ENCODE assay signal across 8 cellular contexts in genomic region chr11:46674463-46675287, GRCh38. TPM values are rescaled to one million over a fixed set of nuclear protein-coding genes. Genes with fewer than 3 reads are reported as not detected.
DNase-seq lines count a peak whose midpoint lies in the region; ATAC-seq and TF ChIP-seq lines count a peak whose summit lies in the region.

No MANE protein-coding gene starts in this region.

- H3K9me3 Mint-ChIP-seq in Caco-2 (ENCODE audit: unreplicated experiment), result no peaks in the 10 kb centered on the region
- H3K9me3 Mint-ChIP-seq in naive thymus-derived CD4-positive, alpha-beta T cell, result no peaks in the 10 kb centered on the region

- no peaks in the 10 kb centered on the region for H3K27me3 Mint-ChIP-seq in Caco-2 (ENCODE audit: insufficient read depth, unreplicated experiment)
- no peaks in the 10 kb centered on the region for H3K27me3 Mint-ChIP-seq in naive thymus-derived CD4-positive, alpha-beta T cell

- peak overlapping the region; percentile 68 for H3K27ac Mint-ChIP-seq in Caco-2 (ENCODE audit: unreplicated experiment)
- H3K27ac Mint-ChIP-seq in naive thymus-derived CD4-positive, alpha-beta T cell, result peak overlapping the region; percentile 85 to 96 (median 91)

- no peak for ATAC-seq in naive thymus-derived CD4-positive, alpha-beta T cell
- ATAC-seq in HG02759 (IDR thresholded peaks at IDR 0.05; ENCODE audit: unreplicated experiment), result no peak
- ATAC-seq in GM18861 (IDR thresholded peaks at IDR 0.05; ENCODE audit: unreplicated experiment), result no peak

- peaks cover 22% of the 10 kb centered on the region for H3K4me1 ChIP-seq in Caco-2
- H3K4me1 ChIP-seq in effector memory CD4-positive, alpha-beta T cell (ENCODE audit: control insufficient read depth, insufficient read depth, low read length, poor library complexity, severe bottlenecking), result peaks cover 73% of the 10 kb centered on the region
- peaks cover 55 to 76% of the 10 kb centered on the region in 2 donors for H3K4me1 ChIP-seq in naive thymus-derived CD4-positive, alpha-beta T cell (ENCODE audit: control insufficient read depth in 2 of 2, insufficient read depth in 2 of 2, low read length in 2 of 2)

- H3K4me3 Mint-ChIP-seq in Caco-2 (ENCODE audit: unreplicated experiment), result no peak overlapping the region
- H3K4me3 Mint-ChIP-seq in naive thymus-derived CD4-positive, alpha-beta T cell, result peak overlapping the region; percentile 40 to 82 (median 70)

- H3K9me3 ChIP-seq in Caco-2, result no peaks in the 10 kb centered on the region
- H3K9me3 ChIP-seq in effector memory CD4-positive, alpha-beta T cell (ENCODE audit: control insufficient read depth, low read length), result no peaks in the 10 kb centered on the region
- no peaks in the 10 kb centered on the region for H3K9me3 ChIP-seq in naive thymus-derived CD4-positive, alpha-beta T cell (ENCODE audit: control insufficient read depth in 2 of 3, low read length in 3 of 3)

- H3K4me1 Mint-ChIP-seq in Caco-2 (ENCODE audit: low read depth, unreplicated experiment), result peaks cover 12% of the 10 kb centered on the region
- peaks cover 49 to 83% (median 75%) of the 10 kb centered on the region in 7 donors for H3K4me1 Mint-ChIP-seq in naive thymus-derived CD4-positive, alpha-beta T cell

- H3K27me3 ChIP-seq in Caco-2 (replicated peaks; ENCODE audit: control insufficient read depth, insufficient read depth, low read length), result no peaks in the 10 kb centered on the region
- H3K27me3 ChIP-seq in effector memory CD4-positive, alpha-beta T cell (replicated peaks; ENCODE audit: control insufficient read depth, insufficient read depth, low read length, poor library complexity, severe bottlenecking), result no peaks in the 10 kb centered on the region
- no peaks in the 10 kb centered on the region for H3K27me3 ChIP-seq in naive thymus-derived CD4-positive, alpha-beta T cell (ENCODE audit: control insufficient read depth in 2 of 2, insufficient read depth in 2 of 2, low read length in 2 of 2)

- no peak overlapping the region for H3K4me3 ChIP-seq in Caco-2 (ENCODE audit: low read depth, low read length)
- no peak overlapping the region for H3K4me3 ChIP-seq in effector memory CD4-positive, alpha-beta T cell (ENCODE audit: insufficient read depth, low read depth, low read length, poor library complexity, severe bottlenecking)
- no peak overlapping the region for H3K4me3 ChIP-seq in naive thymus-derived CD4-positive, alpha-beta T cell (ENCODE audit: low read length)

- POLR2A ChIA-PET in Caco-2 (lab: Charles Lee), result interaction anchor here (0.5 to 2.2 kb wide), 4 partner anchors 17 to 63 kb away, joined by 3 to 13 read pairs (median 4); partner anchors contain the start of genes ARHGAP1 and ZNF408
- POLR2A ChIA-PET in naive thymus-derived CD4-positive, alpha-beta T cell (lab: Charles Lee), result interaction anchor here (0.5 to 10.8 kb wide), 7 partner anchors 9 to 447 kb away, joined by 3 to 135 read pairs (median 5); partner anchors contain the start of genes AMBRA1, ARHGAP1 and ZNF408

- H3K36me3 Mint-ChIP-seq in Caco-2 (ENCODE audit: insufficient read depth, unreplicated experiment), result peaks cover 50% of the 10 kb centered on the region
- peaks cover 10 to 39% (median 28%) of the 10 kb centered on the region in 5 donors for H3K36me3 Mint-ChIP-seq in naive thymus-derived CD4-positive, alpha-beta T cell

- no peak for TF ChIP-seq CTCF in Caco-2 (IDR thresholded peaks at IDR 0.05; ENCODE audit: insufficient read depth in 1 of 2, low read depth in 1 of 2, low read length in 1 of 2, severe bottlenecking in 1 of 2, unreplicated experiment in 1 of 2)

- peaks cover 2% of the 10 kb centered on the region for H3K36me3 ChIP-seq in Caco-2 (ENCODE audit: control insufficient read depth, insufficient read depth, low read length)
- H3K36me3 ChIP-seq in effector memory CD4-positive, alpha-beta T cell (ENCODE audit: control insufficient read depth, insufficient read depth, low read length), result peaks cover 41% of the 10 kb centered on the region
- peaks cover 2 to 36% (median 13%) of the 10 kb centered on the region in 3 experiments for H3K36me3 ChIP-seq in naive thymus-derived CD4-positive, alpha-beta T cell (ENCODE audit: control insufficient read depth in 2 of 3, insufficient read depth in 3 of 3, low read length in 3 of 3)

- BruUV-seq in Caco-2 (replicated peaks; lab: Mats Ljungman, UMichigan), result no TSS peak

- intact Hi-C loops in Caco-2 (cut with micrococcal nuclease; ENCODE audit: unreplicated experiment), result no loop called here
- intact Hi-C loops in naive thymus-derived CD4-positive, alpha-beta T cell (cut with micrococcal nuclease), result loop anchor here (1.0 to 10.0 kb wide), 3 partner anchors 26 to 290 kb away; partner anchors contain the start of genes ARHGAP1 (in 1 of the 2) and MDK (in 1 of the 2)

- CTCF ChIA-PET in Caco-2 (lab: Charles Lee), result interaction anchor here (1.2 to 1.5 kb wide), 2 partner anchors 75 to 185 kb away, joined by 3 to 4 read pairs; no protein-coding TSS in a partner anchor
- CTCF ChIA-PET in naive thymus-derived CD4-positive, alpha-beta T cell (lab: Charles Lee), result interaction anchor here (0.7 to 2.6 kb wide), 3 partner anchors 11 to 62 kb away, joined by 3 to 10 read pairs (median 4); partner anchors contain the start of genes ARHGAP1 and ZNF408

- DNase-seq in Caco-2 (peak; percentile 79 to 81), RPMI8226 (peak; percentile 55), NCI-H345 (lab: John Stamatoyannopoulos, UW) (no peak), occipital lobe (lab: John Stamatoyannopoulos, UW) (no peak)
- DNase-seq in effector memory CD4-positive, alpha-beta T cell, result no peak
- DNase-seq in naive thymus-derived CD4-positive, alpha-beta T cell, result peak in 7 of 9 donors; percentile 27 to 50 (median 40)

- H3K27ac ChIP-seq in effector memory CD4-positive, alpha-beta T cell (ENCODE audit: insufficient read depth, low read length, poor library complexity, severe bottlenecking), result peak overlapping the region; percentile 40
- peak overlapping the region; percentile 63 for H3K27ac ChIP-seq in naive thymus-derived CD4-positive, alpha-beta T cell (ENCODE audit: low read depth, low read length)

RNA-seq across cellular contexts. Expression of gene ARHGAP1, which starts 25.7 kb away (rescaled TPM):
- 67.1 and 73.0 TPM in 2 replicates for total RNA-seq in Caco-2 (2022)
- 10 to 100 TPM; 44.6 to 82.5 (median 64.6) TPM for total RNA-seq in naive thymus-derived CD4-positive, alpha-beta T cell
- 10 to 100 TPM; 44.2 to 69.9 TPM for polyA plus RNA-seq in naive thymus-derived CD4-positive, alpha-beta T cell
- 17.6 TPM for total RNA-seq in occipital lobe

RNA-seq across cellular contexts. Expression of gene ZNF408, which starts 26.2 kb away (rescaled TPM):
- total RNA-seq in Caco-2 (2022) (17.6 and 23.3 TPM in 2 replicates), occipital lobe (4.2 TPM)
- 10 to 100 TPM in 4 of 5 experiments, 1 to 10 TPM in 1; 7.8 to 20.0 (median 16.6) TPM for total RNA-seq in naive thymus-derived CD4-positive, alpha-beta T cell
- polyA plus RNA-seq in naive thymus-derived CD4-positive, alpha-beta T cell, result 10 to 100 TPM in 1 of 2 donors, 1 to 10 TPM in 1; 7.0 to 14.1 TPM

RNA-seq across cellular contexts. Expression of gene F2, which starts 44.3 kb away (rescaled TPM):
- 51.8 and 60.0 TPM in 2 replicates for total RNA-seq in Caco-2 (2022)
- total RNA-seq in naive thymus-derived CD4-positive, alpha-beta T cell, result under 1 TPM in 1 of 5 experiments, not detected in 4; 0.15 TPM
- polyA plus RNA-seq in naive thymus-derived CD4-positive, alpha-beta T cell, result not detected
- total RNA-seq in occipital lobe, result 0.16 TPM

RNA-seq across cellular contexts. Expression of gene ATG13, which starts 57.3 kb away (rescaled TPM):
- total RNA-seq in Caco-2 (2022) (75.9 and 101 TPM in 2 replicates), occipital lobe (54.3 TPM)
- 100 to 1,000 TPM in 2 of 5 experiments, 10 to 100 TPM in 3; 70.0 to 114 (median 96.8) TPM for total RNA-seq in naive thymus-derived CD4-positive, alpha-beta T cell
- polyA plus RNA-seq in naive thymus-derived CD4-positive, alpha-beta T cell, result 10 to 100 TPM; 75.9 to 77.5 TPM

RNA-seq across cellular contexts. Expression of gene HARBI1, which starts 57.6 kb away (rescaled TPM):
- total RNA-seq in Caco-2 (2022), result 7.6 and 9.1 TPM in 2 replicates
- total RNA-seq in naive thymus-derived CD4-positive, alpha-beta T cell, result 10 to 100 TPM in 2 of 5 experiments, 1 to 10 TPM in 3; 5.8 to 18.1 (median 8.0) TPM
- polyA plus RNA-seq in naive thymus-derived CD4-positive, alpha-beta T cell, result 1 to 10 TPM; 2.9 to 7.5 TPM
- total RNA-seq in occipital lobe, result 6.7 TPM

Comparison
In these comparisons a context has a peak if more than half of its experiments do, and no peak if none do; other contexts are left out.
1. DNase-seq: peak in Caco-2 (2 of 2), RPMI8226 (single experiment) and naive thymus-derived CD4-positive, alpha-beta T cell (7 of 9); none in effector memory CD4-positive, alpha-beta T cell (0 of 3), NCI-H345 (single experiment) and occipital lobe (single experiment).
2. RNA of gene F2, which starts 44.3 kb away (total RNA-seq): 51.8 to 60.0 TPM in Caco-2; 0.16 TPM in occipital lobe (single experiment) and 0.15 TPM in naive thymus-derived CD4-positive, alpha-beta T cell; every median in the first group is over 10 times any median in the second.